24 cellular contexts compared by ENCODE assay signal in genomic region chr5:31442253-31442820, GRCh38.
DNase-seq lines count a peak whose midpoint lies in the region; ATAC-seq, FAIRE-seq and TF ChIP-seq lines count a peak whose summit lies in the region.
"Had no signal": no experiment of that assay in that cellular context is flagged by ENCODE, and none has a peak within 500 bp of the region (broad histone marks: within the 10 kb centered on the region; RNA-seq: fewer than 3 reads in every experiment).

No MANE protein-coding gene starts in this region.

- CTCF ChIA-PET in WTC11 (lab: Charles Lee), result no interaction called here
- CTCF ChIA-PET in CD4-positive, alpha-beta T cell (lab: Charles Lee), result no interaction called here

- H3K27me3 Mint-ChIP-seq in WTC11 (ENCODE audit: low read depth), result no peaks in the 10 kb centered on the region
- no peaks in the 10 kb centered on the region for H3K27me3 Mint-ChIP-seq in CD4-positive, alpha-beta T cell
- H3K27me3 Mint-ChIP-seq: progenitor cell of endocrine pancreas, T-helper 17 cell had no signal

- POLR2A ChIA-PET in WTC11 (lab: Charles Lee), result no interaction called here
- POLR2A ChIA-PET in CD4-positive, alpha-beta T cell (lab: Charles Lee), result no interaction called here

- H3K4me3 ChIP-seq in fibroblast of pulmonary artery (replicated peaks; ENCODE audit: low read depth, low read length), result no peak overlapping the region
- H3K4me3 ChIP-seq: BLaER1 treated with 17β-estradiol and CSF1 and Interleukin-3, amounts not matched to agents 10 nM and 100 nM; K562; sigmoid colon; upper lobe of right lung had no signal

- intact Hi-C loops in CD4-positive, alpha-beta T cell (cut with DNase I, micrococcal nuclease), result no loop called here

- TF ChIP-seq CTCF in 22Rv1 (IDR thresholded peaks at IDR 0.05) (no peak), WTC11 (IDR thresholded peaks at IDR 0.05) (no peak), fibroblast of pulmonary artery (IDR thresholded peaks at IDR 0.05; ENCODE audit: low read length, missing control alignments) (no peak)
- no peak for TF ChIP-seq CTCF in CD4-positive, alpha-beta T cell (IDR thresholded peaks at IDR 0.05)

- H3K36me3 Mint-ChIP-seq in WTC11, result peaks cover 23% of the 10 kb centered on the region
- peaks cover 89% of the 10 kb centered on the region for H3K36me3 Mint-ChIP-seq in CD4-positive, alpha-beta T cell (ENCODE audit: low read depth)

- H3K9me3 ChIP-seq in CD4-positive, alpha-beta T cell (ENCODE audit: control insufficient read depth, low read length), result no peaks in the 10 kb centered on the region
- H3K9me3 ChIP-seq: sigmoid colon, upper lobe of right lung had no signal

- ATAC-seq in WTC11, result no peak
- no peak for ATAC-seq in GM21528 (IDR thresholded peaks at IDR 0.05; ENCODE audit: low FRiP score, unreplicated experiment)
- ATAC-seq in HG03095 (IDR thresholded peaks at IDR 0.05; ENCODE audit: unreplicated experiment), result no peak
- no peak for ATAC-seq in GM19467 (IDR thresholded peaks at IDR 0.05; ENCODE audit: unreplicated experiment)
- ATAC-seq in CD4-positive, alpha-beta T cell (ENCODE audit: poor library complexity), result no peak
- ATAC-seq: esophagus mucosa, HCT116, K562, T-helper 17 cell, upper lobe of right lung had no signal

- H3K27ac ChIP-seq in 22Rv1, result 0 out of 2 replicates have a peak overlapping the region, but pooled peaks have one; percentile 27
- no peak overlapping the region for H3K27ac ChIP-seq in CD4-positive, alpha-beta T cell (ENCODE audit: low read depth, low read length)
- H3K27ac ChIP-seq: BLaER1 treated with 17β-estradiol and CSF1 and Interleukin-3, amounts not matched to agents 10 nM and 100 nM; sigmoid colon; upper lobe of right lung had no signal

- TF ChIP-seq POLR2A in H54 (IDR thresholded peaks at IDR 0.05; ENCODE audit: low read depth, low read length), result no peak

- no peaks in the 10 kb centered on the region for H3K9me3 Mint-ChIP-seq in WTC11
- no peaks in the 10 kb centered on the region for H3K9me3 Mint-ChIP-seq in CD4-positive, alpha-beta T cell
- H3K9me3 Mint-ChIP-seq: immature natural killer cell had no signal

- DNase-seq in H54 (ENCODE audit: insufficient read length, low spot score) (peak; percentile 4), WTC11 (ENCODE audit: low spot score) (no peak), fibroblast of pulmonary artery (ENCODE audit: low read depth) (peak; percentile 14)
- DNase-seq in CD4-positive, alpha-beta T cell, result no peak
- DNase-seq: activated CD4-positive, alpha-beta T cell treated with anti-CD3 and anti-CD28 coated beads for 4 hours; activated naive CD4-positive, alpha-beta T cell treated with anti-CD3 and anti-CD28 coated beads, Interleukin-2, amount 50 U/mL, for 16 hours; effector CD8-positive, alpha-beta T cell; GDM1; immature natural killer cell; MV-4-11; SHP77 treated with DMSO at 0.1 percent for 48 hours; sigmoid colon; T-helper 17 cell; upper lobe of right lung had no signal

- peak overlapping the region; percentile 3; the same call in 1 of the 2 replicates for H3K27ac Mint-ChIP-seq in WTC11
- no peak overlapping the region for H3K27ac Mint-ChIP-seq in CD4-positive, alpha-beta T cell
- H3K27ac Mint-ChIP-seq: immature natural killer cell, progenitor cell of endocrine pancreas, T-helper 17 cell had no signal

- no peak overlapping the region for H3K4me3 Mint-ChIP-seq in WTC11
- H3K4me3 Mint-ChIP-seq in CD4-positive, alpha-beta T cell, result no peak overlapping the region
- H3K4me3 Mint-ChIP-seq: immature natural killer cell, neural crest cell, T-helper 17 cell had no signal

- no peaks in the 10 kb centered on the region for H3K27me3 ChIP-seq in CD4-positive, alpha-beta T cell (ENCODE audit: control insufficient read depth, insufficient read depth, low read length)
- H3K27me3 ChIP-seq: BLaER1 treated with 17β-estradiol and CSF1 and Interleukin-3, amounts not matched to agents 10 nM and 100 nM; sigmoid colon; upper lobe of right lung had no signal

- peaks cover 18% of the 10 kb centered on the region for H3K4me1 Mint-ChIP-seq in WTC11
- H3K4me1 Mint-ChIP-seq in CD4-positive, alpha-beta T cell (ENCODE audit: low read depth), result no peaks in the 10 kb centered on the region
- H3K4me1 Mint-ChIP-seq: immature natural killer cell had no signal

- FAIRE-seq in H54 (lab: Jason Lieb, UNC), result no peak
- FAIRE-seq: K562 had no signal

TF ChIP-seq in WTC11, 78 proteins besides CTCF, POLR2A, EP300 and RAD21:
- TF ChIP-seq NR3C1 (CRISPR knock-in tag; conservative IDR thresholded peaks at IDR 0.05; ENCODE audit: low read depth) (no peak), ZNF317 (CRISPR knock-in tag; IDR thresholded peaks at IDR 0.05; ENCODE audit: borderline replicate concordance, low read depth) (no peak)
TF ChIP-seq in WTC11: peak in this region for 0.

Comparison
In these comparisons a context has a peak if more than half of its experiments do, and no peak if none do; other contexts are left out.
1. DNase-seq: peak in H54 (single experiment) and fibroblast of pulmonary artery (single experiment); none in WTC11 (single experiment) and CD4-positive, alpha-beta T cell (0 of 10).